Comparison of ENCODE assay signal across 12 cellular contexts in the genomic region with DNA sequence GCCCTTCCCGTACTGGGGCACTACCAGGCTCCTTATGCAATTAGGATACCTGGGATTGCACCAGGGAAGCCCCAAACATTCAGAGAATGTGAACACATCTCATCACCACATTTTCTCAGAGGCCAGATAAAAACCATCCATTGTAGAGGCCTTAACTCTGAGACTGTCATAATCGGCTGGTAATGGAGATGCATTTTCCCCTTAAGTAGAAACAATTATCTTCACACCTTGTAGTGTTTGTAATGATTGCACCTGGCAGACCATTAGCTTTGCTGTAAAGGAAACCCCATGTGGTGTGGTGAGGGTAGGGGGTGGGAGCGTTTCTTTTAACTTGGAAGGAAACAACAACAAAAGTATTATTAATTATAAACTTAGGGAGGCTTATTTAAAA.
DNase-seq lines count a peak whose midpoint lies in the region; ATAC-seq and TF ChIP-seq lines count a peak whose summit lies in the region.
"Had no signal": no experiment of that assay in that cellular context is flagged by ENCODE, and none has a peak within 500 bp of the region (broad histone marks: within the 10 kb centered on the region; RNA-seq: fewer than 3 reads in every experiment).

No MANE protein-coding gene starts in this region.

- H3K27me3 Mint-ChIP-seq in activated CD8-positive, alpha-beta T cell treated with anti-CD3 and anti-CD28 coated beads for 36 hours = no peaks in the 10 kb centered on the region

- H3K27me3 ChIP-seq in left ventricle myocardium inferior (ENCODE audit: low read depth) (no peaks in the 10 kb centered on the region), esophagus squamous epithelium (no peaks in the 10 kb centered on the region)

- H3K4me3 Mint-ChIP-seq in activated CD8-positive, alpha-beta T cell treated with anti-CD3 and anti-CD28 coated beads for 36 hours = no peak overlapping the region

- H3K27ac ChIP-seq in left ventricle myocardium inferior (replicated peaks) (peak overlapping the region; percentile 71), RWPE1 (peak overlapping the region; percentile 74), esophagus squamous epithelium (peak overlapping the region in 3 of 4 donors; percentile 63 to 72 (median 67))

- CTCF ChIA-PET in RWPE1 (lab: Yijun Ruan, JAX) = interaction anchor here (0.5 to 0.7 kb wide), 2 partner anchors 99 to 1747 kb away, joined by 3 read pairs; no protein-coding TSS in a partner anchor
- CTCF ChIA-PET in activated CD8-positive, alpha-beta T cell treated with anti-CD3 and anti-CD28 coated beads for 36 hours (lab: Charles Lee) = interaction anchor here (1.3 to 2.5 kb wide), 2 partner anchors 8 to 99 kb away, joined by 3 to 12 read pairs; no protein-coding TSS in a partner anchor

- no peak overlapping the region for H3K27ac Mint-ChIP-seq in activated CD8-positive, alpha-beta T cell treated with anti-CD3 and anti-CD28 coated beads for 36 hours

- WGBS in esophagus squamous epithelium, 2 donors = 49 to 70% methylated on average over 3 of the region's 3 CpGs

- no peaks in the 10 kb centered on the region for H3K36me3 ChIP-seq in left ventricle myocardium inferior
- H3K36me3 ChIP-seq in esophagus squamous epithelium = peaks cover 0 to 13% (median 0%) of the 10 kb centered on the region in 3 donors
- H3K36me3 ChIP-seq: thoracic aorta had no signal

- H3K9me3 Mint-ChIP-seq in activated CD8-positive, alpha-beta T cell treated with anti-CD3 and anti-CD28 coated beads for 36 hours = peaks cover 7% of the 10 kb centered on the region
- H3K9me3 Mint-ChIP-seq: activated CD4-positive, alpha-beta T cell treated with anti-CD3 and anti-CD28 coated beads, Interleukin-2, amount 10 ng/mL, durations not matched to agents 24 days and 14 days had no signal

- peaks cover 26% of the 10 kb centered on the region for H3K9me3 ChIP-seq in left ventricle myocardium inferior (replicated peaks)
- H3K9me3 ChIP-seq in esophagus squamous epithelium = no peaks in the 10 kb centered on the region

- no peak overlapping the region for H3K4me3 ChIP-seq in left ventricle myocardium inferior
- no peak overlapping the region for H3K4me3 ChIP-seq in esophagus squamous epithelium

- TF ChIP-seq POLR2A in esophagus squamous epithelium (IDR thresholded peaks at IDR 0.05) = no peak

- peaks cover 61% of the 10 kb centered on the region for H3K4me1 Mint-ChIP-seq in activated CD8-positive, alpha-beta T cell treated with anti-CD3 and anti-CD28 coated beads for 36 hours (ENCODE audit: low read depth)

- TF ChIP-seq CTCF in left ventricle myocardium inferior (IDR thresholded peaks at IDR 0.05; ENCODE audit: borderline replicate concordance) (no peak), RWPE1 (conservative IDR thresholded peaks at IDR 0.05; ENCODE audit: low read depth) (no peak), esophagus squamous epithelium (IDR thresholded peaks at IDR 0.05) (no peak)
- TF ChIP-seq CTCF in activated CD8-positive, alpha-beta T cell treated with anti-CD3 and anti-CD28 coated beads for 36 hours (IDR thresholded peaks at IDR 0.05) = no peak

- POLR2A ChIA-PET in RWPE1 (lab: Yijun Ruan, JAX; ENCODE audit: low non-redundant PET) = no interaction called here
- POLR2A ChIA-PET in activated CD8-positive, alpha-beta T cell treated with anti-CD3 and anti-CD28 coated beads for 36 hours (lab: Charles Lee) = interaction anchor here (1.0 kb wide), 1 partner anchor 74 kb away, joined by 3 read pairs; no protein-coding TSS in a partner anchor

- H3K36me3 Mint-ChIP-seq in activated CD8-positive, alpha-beta T cell treated with anti-CD3 and anti-CD28 coated beads for 36 hours (ENCODE audit: low read depth) = no peaks in the 10 kb centered on the region

- DNase-seq in left ventricle myocardium inferior (no peak), left ventricle myocardium superior (no peak), RWPE1 (ENCODE audit: low spot score) (no peak), esophagus squamous epithelium (lab: John Stamatoyannopoulos, UW) (no peak), medulla oblongata (ENCODE audit: extremely low spot score) (no peak), glomerular visceral epithelial cell (ENCODE audit: extremely low spot score) (no peak)
- no peak for DNase-seq in activated CD8-positive, alpha-beta T cell treated with anti-CD3 and anti-CD28 coated beads for 36 hours
- DNase-seq: activated CD4-positive, alpha-beta T cell treated with anti-CD3 and anti-CD28 coated beads, Interleukin-2, amount 10 ng/mL, durations not matched to agents 24 days and 14 days; DMS79; effector CD8-positive, alpha-beta T cell had no signal

- intact Hi-C loops in left ventricle myocardium inferior (cut with micrococcal nuclease) (no loop called here), left ventricle myocardium superior (cut with micrococcal nuclease) (no loop called here), esophagus squamous epithelium (cut with DNase I) (no loop called here)
- intact Hi-C loops in activated CD8-positive, alpha-beta T cell treated with anti-CD3 and anti-CD28 coated beads for 36 hours (cut with micrococcal nuclease) = loop anchor here (5.0 kb wide), 1 partner anchor 41 kb away; no protein-coding TSS in a partner anchor

- H3K4me1 ChIP-seq in left ventricle myocardium inferior (peaks cover 24% of the 10 kb centered on the region), esophagus squamous epithelium (peaks cover 0 to 17% (median 16%) of the 10 kb centered on the region in 3 donors)

- ATAC-seq in left ventricle myocardium superior (no peak), HG02870 (IDR thresholded peaks at IDR 0.05; ENCODE audit: unreplicated experiment) (no peak)
- ATAC-seq in activated CD8-positive, alpha-beta T cell treated with anti-CD3 and anti-CD28 coated beads for 36 hours = no peak
